In the genomic region with DNA sequence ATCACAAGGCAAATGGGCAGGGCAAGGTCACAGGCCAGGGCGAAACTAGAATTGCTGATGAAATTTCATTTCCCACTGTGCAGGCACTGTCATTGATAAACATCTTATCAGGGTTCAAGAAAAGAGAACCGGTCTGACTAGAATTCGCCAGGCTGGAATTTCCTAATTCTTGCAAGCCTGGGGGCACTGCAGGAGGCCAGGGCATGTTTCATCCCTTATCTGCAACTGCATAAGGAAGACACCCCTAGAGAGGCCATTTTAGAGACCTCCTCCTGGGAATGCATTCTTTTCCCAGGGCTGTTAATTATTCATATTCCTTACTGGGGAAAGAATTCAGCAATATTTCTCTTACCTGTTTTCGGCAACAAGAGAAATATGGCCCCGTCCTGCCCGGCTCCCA, we compare ENCODE assay signal across 20 cellular contexts.
DNase-seq lines count a peak whose midpoint lies in the region; TF ChIP-seq lines count a peak whose summit lies in the region.
"Had no signal": no experiment of that assay in that cellular context is flagged by ENCODE, and none has a peak within 500 bp of the region (broad histone marks: within the 10 kb centered on the region; RNA-seq: fewer than 3 reads in every experiment).

No MANE protein-coding gene starts in this region.

- intact Hi-C loops in stomach (cut with DNase I; ENCODE audit: low total_unique reads): no loop called here
- intact Hi-C loops in esophagus squamous epithelium (cut with DNase I): no loop called here

- H3K4me1 Mint-ChIP-seq in endodermal cell: no peaks in the 10 kb centered on the region
- H3K4me1 Mint-ChIP-seq: CD14-positive monocyte; CD8-positive, alpha-beta memory T cell had no signal

- no peaks in the 10 kb centered on the region for H3K27me3 Mint-ChIP-seq in endodermal cell (ENCODE audit: insufficient read depth)
- H3K27me3 Mint-ChIP-seq: CD4-positive, alpha-beta T cell; CD8-positive, alpha-beta memory T cell had no signal

- peaks cover 40% of the 10 kb centered on the region for H3K9me3 Mint-ChIP-seq in endodermal cell

- WGBS in endodermal cell (ENCODE audit: insufficient coverage in 1 of 2, insufficient read length in 1 of 2), 2 experiments: 91 to 95% methylated on average over 6 of the region's 6 CpGs
- 81 to 90% (median 89%) methylated on average over 6 of the region's 6 CpGs for WGBS in stomach, 5 donors
- WGBS in esophagus squamous epithelium, 2 donors: 79 to 86% methylated on average over 5 to 6 of the region's 6 CpGs

- H3K27me3 ChIP-seq in endodermal cell (ENCODE audit: control insufficient read depth, insufficient read depth, low read length, poor library complexity, severe bottlenecking) (no peaks in the 10 kb centered on the region), stomach (no peaks in the 10 kb centered on the region), esophagus squamous epithelium (no peaks in the 10 kb centered on the region)
- H3K27me3 ChIP-seq: BE2C; BLaER1 treated with 17β-estradiol and CSF1 and Interleukin-3, amounts not matched to agents 10 nM and 100 nM had no signal

- H3K4me3 ChIP-seq in HEK293 (ENCODE audit: low read depth, low read length) (no peak overlapping the region), endodermal cell (ENCODE audit: low read length) (peak overlapping the region; percentile 21), stomach (no peak overlapping the region), esophagus squamous epithelium (no peak overlapping the region)
- H3K4me3 ChIP-seq: A549; BLaER1 treated with 17β-estradiol and CSF1 and Interleukin-3, amounts not matched to agents 10 nM and 100 nM had no signal

- no peak overlapping the region for H3K27ac ChIP-seq in HEK293 (ENCODE audit: extremely low read depth, low read depth, low read length)
- no peak overlapping the region for H3K27ac ChIP-seq in endodermal cell (ENCODE audit: low read depth, low read length)
- no peak overlapping the region for H3K27ac ChIP-seq in stomach
- no peak overlapping the region for H3K27ac ChIP-seq in esophagus squamous epithelium
- H3K27ac ChIP-seq: A549; BLaER1 treated with 17β-estradiol and CSF1 and Interleukin-3, amounts not matched to agents 10 nM and 100 nM had no signal

- H3K4me1 ChIP-seq in HEK293 (ENCODE audit: control insufficient read depth, insufficient read depth, low read length) (no peaks in the 10 kb centered on the region), endodermal cell (ENCODE audit: control insufficient read depth, insufficient read depth, low read length) (no peaks in the 10 kb centered on the region), stomach (no peaks in the 10 kb centered on the region), esophagus squamous epithelium (no peaks in the 10 kb centered on the region)
- H3K4me1 ChIP-seq: A549; BE2C; BLaER1 treated with 17β-estradiol and CSF1 and Interleukin-3, amounts not matched to agents 10 nM and 100 nM had no signal

- TF ChIP-seq CTCF in HEK293 (tag by site-specific recombination; IDR thresholded peaks at IDR 0.05): no peak
- no peak for TF ChIP-seq CTCF in endodermal cell (conservative IDR thresholded peaks at IDR 0.05)
- no peak for TF ChIP-seq CTCF in stomach (IDR thresholded peaks at IDR 0.05)
- no peak for TF ChIP-seq CTCF in esophagus squamous epithelium (IDR thresholded peaks at IDR 0.05)

- H3K36me3 Mint-ChIP-seq in endodermal cell (ENCODE audit: low read depth): peaks cover 5% of the 10 kb centered on the region
- H3K36me3 Mint-ChIP-seq: CD14-positive monocyte; CD8-positive, alpha-beta memory T cell had no signal

- H3K9me3 ChIP-seq in HEK293 (ENCODE audit: control insufficient read depth, insufficient read depth, low read depth, low read length): no peaks in the 10 kb centered on the region
- peaks cover 60% of the 10 kb centered on the region for H3K9me3 ChIP-seq in endodermal cell (ENCODE audit: control insufficient read depth, low read length)
- peaks cover 0 to 15% (median 10%) of the 10 kb centered on the region in 4 donors for H3K9me3 ChIP-seq in stomach
- peaks cover 0 to 8% (median 0%) of the 10 kb centered on the region in 3 donors for H3K9me3 ChIP-seq in esophagus squamous epithelium
- H3K9me3 ChIP-seq: A549, BE2C had no signal

- H3K36me3 ChIP-seq in HEK293 (ENCODE audit: control insufficient read depth in 2 of 2, insufficient read depth in 1 of 2, low read length in 2 of 2) (no peaks in the 10 kb centered on the region), endodermal cell (ENCODE audit: control insufficient read depth, insufficient read depth, low read length) (no peaks in the 10 kb centered on the region), stomach (no peaks in the 10 kb centered on the region), esophagus squamous epithelium (no peaks in the 10 kb centered on the region)
- H3K36me3 ChIP-seq: BE2C; BLaER1 treated with 17β-estradiol and CSF1 and Interleukin-3, amounts not matched to agents 10 nM and 100 nM had no signal

- DNase-seq in endodermal cell (peak; percentile 55), mesenteric fat pad (ENCODE audit: low spot score) (peak; percentile 51), stomach (no peak), esophagus squamous epithelium (lab: John Stamatoyannopoulos, UW) (no peak)
- no peak for DNase-seq in stimulated activated CD4-positive, alpha-beta T cell treated with anti-CD3 and anti-CD28 coated beads, Interleukin-1b, Interleukin-23, amount 100 ng/mL, for 48 hours
- DNase-seq: 8988T; ACHN; AML-193; BE2C; CD4-positive, alpha-beta T cell; CD8-positive, alpha-beta memory T cell; DMS53; DMS79 treated with DMSO at 0.1 percent for 48 hours; GOT3; H7; HCEC 1CT had no signal

- POLR2A ChIA-PET in HEK293 (lab: Yijun Ruan, JAX): no interaction called here

- H3K9ac ChIP-seq in endodermal cell (ENCODE audit: extremely low read depth, low read length, poor library complexity, severe bottlenecking): no peak overlapping the region
- H3K9ac ChIP-seq: BLaER1 treated with 17β-estradiol and CSF1 and Interleukin-3, amounts not matched to agents 10 nM and 100 nM had no signal

- no peak for TF ChIP-seq POLR2A in stomach (IDR thresholded peaks at IDR 0.05)
- TF ChIP-seq POLR2A in esophagus squamous epithelium (IDR thresholded peaks at IDR 0.05): no peak

- H3K4me3 Mint-ChIP-seq in endodermal cell: no peak overlapping the region
- H3K4me3 Mint-ChIP-seq: CD14-positive monocyte; CD4-positive, alpha-beta T cell; CD8-positive, alpha-beta memory T cell had no signal

- CTCF ChIA-PET in HEK293 (lab: Yijun Ruan, JAX): no interaction called here

- TF ChIP-seq EP300 in stomach (IDR thresholded peaks at IDR 0.05): no peak

- H3K27ac Mint-ChIP-seq in endodermal cell: no peak overlapping the region
- H3K27ac Mint-ChIP-seq: CD14-positive monocyte; CD4-positive, alpha-beta T cell; CD8-positive, alpha-beta memory T cell had no signal

TF ChIP-seq in HEK293, 187 proteins besides CTCF, POLR2A, EP300 and RAD21:
- TF ChIP-seq, protein P1, sequence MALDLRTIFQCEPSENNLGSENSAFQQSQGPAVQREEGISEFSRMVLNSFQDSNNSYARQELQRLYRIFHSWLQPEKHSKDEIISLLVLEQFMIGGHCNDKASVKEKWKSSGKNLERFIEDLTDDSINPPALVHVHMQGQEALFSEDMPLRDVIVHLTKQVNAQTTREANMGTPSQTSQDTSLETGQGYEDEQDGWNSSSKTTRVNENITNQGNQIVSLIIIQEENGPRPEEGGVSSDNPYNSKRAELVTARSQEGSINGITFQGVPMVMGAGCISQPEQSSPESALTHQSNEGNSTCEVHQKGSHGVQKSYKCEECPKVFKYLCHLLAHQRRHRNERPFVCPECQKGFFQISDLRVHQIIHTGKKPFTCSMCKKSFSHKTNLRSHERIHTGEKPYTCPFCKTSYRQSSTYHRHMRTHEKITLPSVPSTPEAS (tag by site-specific recombination; IDR thresholded peaks at IDR 0.05): no peak
- peak; percentile 21 for TF ChIP-seq SETDB1 (IDR thresholded peaks at IDR 0.05; ENCODE audit: insufficient read length, low read length)
- TF ChIP-seq, protein P2, sequence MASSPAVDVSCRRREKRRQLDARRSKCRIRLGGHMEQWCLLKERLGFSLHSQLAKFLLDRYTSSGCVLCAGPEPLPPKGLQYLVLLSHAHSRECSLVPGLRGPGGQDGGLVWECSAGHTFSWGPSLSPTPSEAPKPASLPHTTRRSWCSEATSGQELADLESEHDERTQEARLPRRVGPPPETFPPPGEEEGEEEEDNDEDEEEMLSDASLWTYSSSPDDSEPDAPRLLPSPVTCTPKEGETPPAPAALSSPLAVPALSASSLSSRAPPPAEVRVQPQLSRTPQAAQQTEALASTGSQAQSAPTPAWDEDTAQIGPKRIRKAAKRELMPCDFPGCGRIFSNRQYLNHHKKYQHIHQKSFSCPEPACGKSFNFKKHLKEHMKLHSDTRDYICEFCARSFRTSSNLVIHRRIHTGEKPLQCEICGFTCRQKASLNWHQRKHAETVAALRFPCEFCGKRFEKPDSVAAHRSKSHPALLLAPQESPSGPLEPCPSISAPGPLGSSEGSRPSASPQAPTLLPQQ (tag by site-specific recombination; IDR thresholded peaks at IDR 0.05): no peak
- no peak for TF ChIP-seq ZNF521 (tag by site-specific recombination; IDR thresholded peaks at IDR 0.05)

Comparison
In these comparisons a context has a peak if more than half of its experiments do, and no peak if none do; other contexts are left out.
1. DNase-seq: peak in endodermal cell (single experiment) and mesenteric fat pad (single experiment); none in stomach (single experiment), stimulated activated CD4-positive, alpha-beta T cell treated with anti-CD3 and anti-CD28 coated beads, Interleukin-1b, Interleukin-23, amount 100 ng/mL, for 48 hours (single experiment) and esophagus squamous epithelium (single experiment).